Comparison of ENCODE assay signal across 11 cellular contexts in genomic region chr14:105312973-105313372, GRCh38. TPM values are rescaled to one million over a fixed set of nuclear protein-coding genes. Genes with fewer than 3 reads are reported as not detected.
A peak's percentile ranks its signal among the peaks of the same experiment; 100 is the strongest.
DNase-seq lines count a peak whose midpoint lies in the region; ATAC-seq and TF ChIP-seq lines count a peak whose summit lies in the region.
"Had no signal": no experiment of that assay in that cellular context is flagged by ENCODE, and none has a peak within 500 bp of the region (broad histone marks: within the 10 kb centered on the region; RNA-seq: fewer than 3 reads in every experiment).

No MANE protein-coding gene starts in this region.

- ATAC-seq in HG03571 (IDR thresholded peaks at IDR 0.05; ENCODE audit: unreplicated experiment) = no peak

- H3K27me3 ChIP-seq in hepatocyte (no peaks in the 10 kb centered on the region), rectal smooth muscle tissue (ENCODE audit: control insufficient read depth, insufficient read depth, low read length) (no peaks in the 10 kb centered on the region)
- H3K27me3 ChIP-seq: left lung had no signal

- TF ChIP-seq CTCF in hepatocyte (IDR thresholded peaks at IDR 0.05; ENCODE audit: poor library complexity) (no peak), coronary artery (IDR thresholded peaks at IDR 0.05) (no peak)

- no peaks in the 10 kb centered on the region for H3K9me2 ChIP-seq in hepatocyte (replicated peaks; ENCODE audit: insufficient read depth)

- H3K9ac ChIP-seq in SK-N-MC (ENCODE audit: insufficient read length) (no peak overlapping the region), rectal smooth muscle tissue (ENCODE audit: low read length) (no peak overlapping the region)

- no peak overlapping the region for H2AFZ ChIP-seq in hepatocyte
- H2AFZ ChIP-seq: PC-9 had no signal

- 98% methylated on average over 13 of the region's 13 CpGs for WGBS in hepatocyte (ENCODE audit: low lambda C conversion rate, missing lambda C conversion rate)

- DNase-seq in DMS 273 (lab: John Stamatoyannopoulos, UW; ENCODE audit: unreplicated experiment) (peak; percentile 31), DMS 273 treated with DMSO at 0.1 percent for 48 hours (lab: John Stamatoyannopoulos, UW) (no peak), SK-N-MC (ENCODE audit: low read depth, low spot score) (no peak), hepatocyte (ENCODE audit: low spot score) (no peak), NCI-H345 (lab: John Stamatoyannopoulos, UW) (no peak), coronary artery (ENCODE audit: low spot score) (no peak)
- DNase-seq: NCI-H1105 treated with DMSO at 0.1 percent for 48 hours, PC-9 had no signal

- H3K9me3 ChIP-seq in SK-N-MC (ENCODE audit: low read depth, low read length) (no peaks in the 10 kb centered on the region), hepatocyte (ENCODE audit: low read depth) (no peaks in the 10 kb centered on the region)
- H3K9me3 ChIP-seq: left lung had no signal

- H3K27ac ChIP-seq in SK-N-MC (0 out of 2 replicates have a peak overlapping the region, but pooled peaks have one; percentile 60), hepatocyte (peak overlapping the region; percentile 98), rectal smooth muscle tissue (ENCODE audit: low read depth, low read length) (peak overlapping the region; percentile 91), coronary artery (peak overlapping the region in 1 of 2 donors; percentile 79)
- H3K27ac ChIP-seq: PC-9 had no signal

- H3K4me2 ChIP-seq in hepatocyte = peak overlapping the region; percentile 99

- H3K4me3 ChIP-seq in SK-N-MC (no peak overlapping the region), hepatocyte (no peak overlapping the region), rectal smooth muscle tissue (ENCODE audit: low read length) (no peak overlapping the region), coronary artery (no peak overlapping the region)

- H3K36me3 ChIP-seq in SK-N-MC (ENCODE audit: insufficient read depth, low read length) = no peaks in the 10 kb centered on the region
- H3K36me3 ChIP-seq in hepatocyte (replicated peaks; ENCODE audit: insufficient read depth, low read depth) = no peaks in the 10 kb centered on the region
- H3K36me3 ChIP-seq in rectal smooth muscle tissue (ENCODE audit: control insufficient read depth, insufficient read depth, low read length) = no peaks in the 10 kb centered on the region
- H3K36me3 ChIP-seq: left lung had no signal

- H3K79me2 ChIP-seq in hepatocyte = peaks cover 29% of the 10 kb centered on the region

- peaks cover 25% of the 10 kb centered on the region for H4K20me1 ChIP-seq in hepatocyte (ENCODE audit: insufficient read depth, poor library complexity, severe bottlenecking)

- peaks cover 24% of the 10 kb centered on the region for H3K4me1 ChIP-seq in hepatocyte (ENCODE audit: insufficient read depth)
- peaks cover 22% of the 10 kb centered on the region for H3K4me1 ChIP-seq in rectal smooth muscle tissue (ENCODE audit: control insufficient read depth, insufficient read depth, low read length)

RNA-seq across cellular contexts. Expression of gene PACS2, which starts 1.6 kb away (rescaled TPM):
- 31.9 and 41.1 TPM in 2 replicates for total RNA-seq in hepatocyte
- 53.1 and 54.5 TPM in 2 replicates for polyA plus RNA-seq in hepatocyte

RNA-seq across cellular contexts. Expression of gene BRF1, which starts 12.2 kb away (rescaled TPM):
- total RNA-seq in hepatocyte = 21.1 and 35.9 TPM in 2 replicates
- 23.6 and 27.3 TPM in 2 replicates for polyA plus RNA-seq in hepatocyte
